ENCODE assay signal across 22 cellular contexts in genomic region chr16:83138976-83139690, GRCh38.
"Had no signal": no experiment of that assay in that cellular context is flagged by ENCODE, and none has a peak within 500 bp of the region (broad histone marks: within the 10 kb centered on the region; RNA-seq: fewer than 3 reads in every experiment).

No MANE protein-coding gene starts in this region.

- ATAC-seq: activated CD8-positive, alpha-beta T cell treated with anti-CD3 and anti-CD28 coated beads, Interleukin-2, amount 10 ng/mL, durations not matched to agents 7 days and 5 days; effector memory CD8-positive, alpha-beta T cell; foreskin keratinocyte; natural killer cell; stimulated activated naive CD8-positive, alpha-beta T cell treated with anti-CD3 and anti-CD28 coated beads, Interleukin-15, Interleukin-2, amounts not matched to agents 100 U/mL and 50 U/mL, for 24 hours had no signal

- H3K9me3 Mint-ChIP-seq: effector memory CD8-positive, alpha-beta T cell; mesothelial cell of epicardium; natural killer cell had no signal

- H3K4me3 ChIP-seq: colonic mucosa, dorsolateral prefrontal cortex, esophagus muscularis mucosa, hepatocyte, left ventricle myocardium inferior, spleen, thyroid gland had no signal

- DNase-seq: activated CD4-positive, alpha-beta T cell treated with anti-CD3 and anti-CD28 coated beads, Interleukin-2, amount 50 U/mL, for 1 hour; activated CD4-positive, CD25-positive, alpha-beta regulatory T cell treated with anti-CD3 and anti-CD28 coated beads, Interleukin-2, amount 50 U/mL, for 72 hours; activated CD8-positive, alpha-beta T cell treated with anti-CD3 and anti-CD28 coated beads, Interleukin-2, amount 10 ng/mL, durations not matched to agents 7 days and 5 days; activated naive CD4-positive, alpha-beta T cell; activated T-cell treated with anti-CD3 and anti-CD28 coated beads, Interleukin-2, amount 50 U/mL, for 1 hour; colonic mucosa; dorsolateral prefrontal cortex; effector memory CD8-positive, alpha-beta T cell; foreskin keratinocyte; immature natural killer cell; kidney glomerular epithelial cell; left ventricle myocardium inferior; natural killer cell; spleen; stimulated activated CD4-positive, alpha-beta T cell treated with anti-CD3 and anti-CD28 coated beads, Interleukin-4, amount 100 ng/mL, for 24 hours; stimulated activated naive CD8-positive, alpha-beta T cell treated with anti-CD3 and anti-CD28 coated beads, Interleukin-15, Interleukin-2, amounts not matched to agents 100 U/mL and 50 U/mL, for 24 hours; thyroid gland had no signal

- H3K4me3 Mint-ChIP-seq: activated CD8-positive, alpha-beta T cell treated with anti-CD3 and anti-CD28 coated beads, Interleukin-2, amount 10 ng/mL, durations not matched to agents 7 days and 5 days; activated naive CD8-positive, alpha-beta T cell; effector memory CD8-positive, alpha-beta T cell; mesothelial cell of epicardium; natural killer cell had no signal

- H3K36me3 Mint-ChIP-seq: activated naive CD8-positive, alpha-beta T cell; mesothelial cell of epicardium; natural killer cell had no signal

- H3K27ac ChIP-seq: colonic mucosa, dorsolateral prefrontal cortex, esophagus muscularis mucosa, foreskin keratinocyte, hepatocyte, left ventricle myocardium inferior, spleen, thyroid gland, VCaP had no signal

- H3K27ac Mint-ChIP-seq: activated CD8-positive, alpha-beta T cell treated with anti-CD3 and anti-CD28 coated beads, Interleukin-2, amount 10 ng/mL, durations not matched to agents 7 days and 5 days; activated naive CD8-positive, alpha-beta T cell; effector memory CD8-positive, alpha-beta T cell; mesothelial cell of epicardium had no signal
